Comparison of ENCODE assay signal across 1 cellular context in genomic region chr17:6753565-6753964, GRCh38.
TF ChIP-seq lines count a peak whose summit lies in the region.

No MANE protein-coding gene starts in this region.

TF ChIP-seq in endothelial cell of umbilical vein, 7 proteins besides CTCF, POLR2A, EP300 and RAD21 (continued from another document):
- no peak for TF ChIP-seq MAX (IDR thresholded peaks at IDR 0.05; ENCODE audit: insufficient read depth, insufficient read length)
- TF ChIP-seq JUN (IDR thresholded peaks at IDR 0.05; ENCODE audit: borderline replicate concordance, insufficient read depth, insufficient read length, low read depth) = no peak
- TF ChIP-seq POLR2AphosphoS5 (IDR thresholded peaks at IDR 0.05; ENCODE audit: insufficient read depth, low read depth, low read length) = no peak
